In genomic region chr4:80787306-80787705, GRCh38 we compare ENCODE assay signal across 31 cellular contexts.
"Had no signal": no experiment of that assay in that cellular context is flagged by ENCODE, and none has a peak within 500 bp of the region (broad histone marks: within the 10 kb centered on the region; RNA-seq: fewer than 3 reads in every experiment).

No MANE protein-coding gene starts in this region.

- H3K36me3 Mint-ChIP-seq: mesothelial cell of epicardium, naive B cell had no signal

- H2AFZ ChIP-seq: hepatocyte had no signal

- H3K36me3 ChIP-seq: esophagus muscularis mucosa, gastroesophageal sphincter, heart left ventricle, left lung, prostate gland, right atrium auricular region, thoracic aorta, tibial nerve, upper lobe of left lung had no signal

- H3K4me1 ChIP-seq: esophagus muscularis mucosa, foreskin keratinocyte, gastroesophageal sphincter, heart left ventricle, left lung, prostate gland, right atrium auricular region, tibial nerve, upper lobe of left lung had no signal

- H3K4me2 ChIP-seq: hepatocyte, smooth muscle cell had no signal

- H3K9me3 ChIP-seq: esophagus muscularis mucosa, gastroesophageal sphincter, heart left ventricle, left lung, mucosa of descending colon, prostate gland, right atrium auricular region, thoracic aorta, tibial nerve, upper lobe of left lung had no signal

- H3K4me3 Mint-ChIP-seq: mesothelial cell of epicardium, naive B cell, nephron progenitor cell had no signal

- H3K27me3 ChIP-seq: esophagus muscularis mucosa, foreskin keratinocyte, gastroesophageal sphincter, heart left ventricle, hepatocyte, left lung, right atrium auricular region, tibial nerve, upper lobe of left lung had no signal

- H3K4me3 ChIP-seq: coronary artery, esophagus muscularis mucosa, gastroesophageal sphincter, heart left ventricle, hepatocyte, left lung, mucosa of descending colon, prostate gland, right atrium auricular region, smooth muscle cell, thoracic aorta, tibial nerve, upper lobe of left lung had no signal

- ATAC-seq: foreskin keratinocyte, gastroesophageal sphincter, heart left ventricle, left cardiac atrium, left lung, mucosa of descending colon, sciatic nerve had no signal

- H3K9me3 Mint-ChIP-seq: naive B cell, nephron progenitor cell had no signal

- H3K79me2 ChIP-seq: hepatocyte had no signal

- FAIRE-seq: endothelial cell of umbilical vein, islet of Langerhans, urothelium cell line had no signal

- H3K27ac Mint-ChIP-seq: mesothelial cell of epicardium, nephron progenitor cell had no signal

- H3K27ac ChIP-seq: coronary artery, esophagus muscularis mucosa, foreskin keratinocyte, gastroesophageal sphincter, heart left ventricle, hepatocyte, left lung, prostate gland, right atrium auricular region, thoracic aorta, tibial nerve, upper lobe of left lung had no signal

- DNase-seq: dermis blood vessel endothelial cell; effector memory CD4-positive, alpha-beta T cell; foreskin keratinocyte; heart left ventricle; left cardiac atrium; left lung; mesenchymal stem cell; mucosa of descending colon; naive B cell; nephron progenitor cell; nucleus accumbens; stimulated activated CD4-positive, alpha-beta T cell treated with anti-CD3 and anti-CD28 coated beads, Interleukin-12 subunit alpha, Interleukin-12 subunit beta, amount 100 ng/mL, for 4 hours; stimulated activated CD4-positive, alpha-beta T cell treated with anti-CD3 and anti-CD28 coated beads, Interleukin-1b, Interleukin-23, amount 100 ng/mL, for 48 hours; stimulated activated CD4-positive, alpha-beta T cell treated with anti-CD3 and anti-CD28 coated beads, Interleukin-4, amount 100 ng/mL, for 1 hour; stimulated activated CD8-positive, alpha-beta memory T cell treated with anti-CD3 and anti-CD28 coated beads, Interleukin-4, amount 100 ng/mL, for 48 hours; stimulated activated naive CD4-positive, alpha-beta T cell treated with Interleukin-2 at 50 U/mL for 16 hours; upper lobe of left lung had no signal

- H3K4me1 Mint-ChIP-seq: nephron progenitor cell had no signal
